Comparison of ENCODE assay signal across 18 cellular contexts in genomic region chr1:235264327-235264726, GRCh38.
"Had no signal": no experiment of that assay in that cellular context is flagged by ENCODE, and none has a peak within 500 bp of the region (broad histone marks: within the 10 kb centered on the region; RNA-seq: fewer than 3 reads in every experiment).

No MANE protein-coding gene starts in this region.

- H3K4me3 Mint-ChIP-seq: activated CD4-positive, alpha-beta memory T cell treated with anti-CD3 and anti-CD28 coated beads for 36 hours; activated T-cell treated with anti-CD3 and anti-CD28 coated beads, Interleukin-2, amount 50 U/mL, for 4 hours; stimulated activated naive B cell treated with anti-CD40 and anti-IgM and Interleukin-4, amounts not matched to agents 10 μg/mL and 1 μg/mL and 100 μg/mL, for 72 hours had no signal

- H3K4me3 ChIP-seq: adrenal gland, breast epithelium, coronary artery, esophagus muscularis mucosa, gastroesophageal sphincter, heart left ventricle, left lung, sigmoid colon, tibial artery had no signal

- H3K4me1 ChIP-seq: breast epithelium had no signal

- H3K9me3 Mint-ChIP-seq: activated CD4-positive, alpha-beta memory T cell treated with anti-CD3 and anti-CD28 coated beads for 36 hours; activated T-cell treated with anti-CD3 and anti-CD28 coated beads, Interleukin-2, amount 50 U/mL, for 4 hours had no signal

- H3K27ac Mint-ChIP-seq: activated CD4-positive, alpha-beta memory T cell treated with anti-CD3 and anti-CD28 coated beads for 36 hours; stimulated activated naive B cell treated with anti-CD40 and anti-IgM and Interleukin-4, amounts not matched to agents 10 μg/mL and 1 μg/mL and 100 μg/mL, for 72 hours had no signal

- DNase-seq: activated CD4-positive, alpha-beta memory T cell treated with anti-CD3 and anti-CD28 coated beads for 36 hours; activated CD4-positive, alpha-beta T cell treated with anti-CD3 and anti-CD28 coated beads for 4 hours; activated naive CD4-positive, alpha-beta T cell treated with anti-CD3 and anti-CD28 coated beads, Interleukin-2, amount 50 U/mL, for 16 hours; activated T-cell treated with anti-CD3 and anti-CD28 coated beads, Interleukin-2, amount 50 U/mL, for 4 hours; adrenal gland; heart left ventricle; left lung; sigmoid colon; stimulated activated CD4-positive, alpha-beta T cell treated with anti-CD3 and anti-CD28 coated beads, Interleukin-4, amount 100 ng/mL, for 24 hours; stimulated activated naive B cell treated with anti-CD40 and anti-IgM and Interleukin-4, amounts not matched to agents 10 μg/mL and 1 μg/mL and 100 μg/mL, for 72 hours; substantia nigra; SW 1271; tibial artery had no signal

- ATAC-seq: activated T-cell treated with anti-CD3 and anti-CD28 coated beads, Interleukin-2, amount 50 U/mL, for 4 hours; gastroesophageal sphincter; heart left ventricle; left lung; stimulated activated naive B cell treated with anti-CD40 and anti-IgM and Interleukin-4, amounts not matched to agents 10 μg/mL and 1 μg/mL and 100 μg/mL, for 72 hours had no signal

- H3K27me3 ChIP-seq: adrenal gland, breast epithelium, esophagus muscularis mucosa, gastroesophageal sphincter, heart left ventricle, left lung, neutrophil, sigmoid colon, tibial artery had no signal

- H3K36me3 ChIP-seq: adrenal gland, breast epithelium, left lung, sigmoid colon had no signal

- H3K27me3 Mint-ChIP-seq: activated CD4-positive, alpha-beta memory T cell treated with anti-CD3 and anti-CD28 coated beads for 36 hours; stimulated activated naive B cell treated with anti-CD40 and anti-IgM and Interleukin-4, amounts not matched to agents 10 μg/mL and 1 μg/mL and 100 μg/mL, for 72 hours had no signal

- H3K9me3 ChIP-seq: adrenal gland, breast epithelium, esophagus muscularis mucosa, gastroesophageal sphincter, heart left ventricle, left lung, neutrophil, sigmoid colon, tibial artery had no signal

- H3K27ac ChIP-seq: adrenal gland, breast epithelium, coronary artery, esophagus muscularis mucosa, gastroesophageal sphincter, heart left ventricle, left lung, neutrophil, sigmoid colon, tibial artery had no signal
